In the genomic region with DNA sequence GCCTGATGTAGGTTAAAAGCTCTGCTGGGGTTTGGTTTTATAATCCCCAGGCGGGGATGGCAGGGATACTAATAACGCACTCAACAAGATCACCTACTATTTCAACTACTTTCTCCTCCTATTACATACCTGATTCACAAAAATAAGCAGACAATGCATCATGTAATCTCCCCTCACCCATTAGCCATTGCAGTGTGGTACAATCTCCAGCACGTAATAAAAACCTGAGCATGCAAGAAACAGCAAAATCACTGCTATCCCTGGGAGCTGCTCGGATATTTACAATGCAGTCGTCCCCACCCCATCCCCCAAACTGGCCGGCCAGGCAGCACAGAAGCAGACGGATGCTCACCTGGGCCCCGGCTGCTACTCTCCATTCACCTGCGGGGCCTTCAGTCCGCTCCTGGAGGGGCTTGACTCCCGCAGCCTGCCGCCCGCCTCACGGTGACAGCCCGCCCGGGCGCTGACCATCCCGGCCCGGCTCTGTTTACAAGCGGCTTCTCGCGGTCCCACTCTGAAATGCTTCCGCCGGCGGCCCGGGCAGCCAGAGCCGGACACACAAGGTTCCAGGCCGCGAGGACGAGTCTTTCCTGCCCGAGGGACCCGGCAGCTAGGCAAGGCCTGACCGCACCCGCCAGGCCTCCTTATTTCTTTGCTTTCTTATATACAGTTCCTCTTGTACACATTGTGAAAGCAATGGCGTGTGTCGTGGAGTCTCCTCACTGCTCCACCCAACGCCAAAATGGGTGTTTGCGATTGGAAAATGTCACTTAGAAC, we compare ENCODE assay signal across 8 cellular contexts. TPM values are rescaled to one million over a fixed set of nuclear protein-coding genes. Genes with fewer than 3 reads are reported as not detected.
A peak's percentile ranks its signal among the peaks of the same experiment; 100 is the strongest.
DNase-seq lines count a peak whose midpoint lies in the region; ATAC-seq and TF ChIP-seq lines count a peak whose summit lies in the region.

A gene with protein sequence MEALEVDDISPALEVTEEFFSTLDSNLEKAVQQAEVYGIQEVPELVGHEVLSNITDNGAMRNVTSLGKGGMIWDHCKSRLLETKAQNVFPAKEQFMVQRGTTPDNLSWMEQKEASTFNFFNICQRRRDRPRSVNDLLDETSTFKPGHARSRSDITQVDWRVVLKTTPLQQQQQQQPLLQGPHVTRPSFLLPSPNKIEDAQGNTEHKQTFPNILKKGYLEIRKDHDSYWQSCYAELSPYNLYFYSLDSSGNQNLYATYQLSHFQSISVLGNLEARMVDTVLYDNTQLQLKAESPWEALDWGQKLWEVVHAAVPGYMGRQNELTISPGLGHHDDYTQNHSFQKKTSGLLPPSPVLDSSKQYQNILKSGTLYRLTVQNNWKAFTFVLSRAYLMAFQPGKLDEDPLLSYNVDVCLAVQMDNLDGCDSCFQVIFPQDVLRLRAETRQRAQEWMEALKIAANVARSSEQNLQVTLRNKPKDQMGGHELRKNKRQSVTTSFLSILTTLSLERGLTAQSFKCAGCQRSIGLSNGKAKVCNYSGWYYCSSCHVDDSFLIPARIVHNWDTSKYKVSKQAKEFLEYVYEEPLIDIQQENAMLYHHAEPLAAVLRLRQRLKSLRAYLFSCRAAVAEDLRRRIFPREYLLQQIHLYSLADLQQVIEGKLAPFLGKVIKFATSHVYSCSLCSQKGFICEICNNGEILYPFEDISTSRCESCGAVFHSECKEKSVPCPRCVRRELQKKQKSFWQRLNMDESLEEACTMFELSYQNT (minus strand): TSS at position 491 of the 777 bp plus-strand sequence. CDS start 23,888 bp downstream, outside the sequence.

- POLR2A ChIA-PET in naive thymus-derived CD4-positive, alpha-beta T cell (lab: Charles Lee), result interaction anchor here (0.6 to 2.8 kb wide), 7 partner anchors 10 to 496 kb away, joined by 3 to 17 read pairs (median 3); a partner anchor contains a TSS

- intact Hi-C loops in naive thymus-derived CD4-positive, alpha-beta T cell (cut with micrococcal nuclease), result loop anchor here (1.0 to 5.0 kb wide), 10 partner anchors 241 to 1977 kb away; a partner anchor contains a TSS

- CTCF ChIA-PET in naive thymus-derived CD4-positive, alpha-beta T cell (lab: Charles Lee), result no interaction called here

- H3K27ac Mint-ChIP-seq in naive thymus-derived CD4-positive, alpha-beta T cell, result peak within 1 kb of the TSS; percentile 89 to 98 (median 94)
- peak within 1 kb of the TSS; percentile 88 for H3K27ac Mint-ChIP-seq in stimulated activated naive B cell treated with anti-CD40 and anti-IgM and Interleukin-4, amounts not matched to agents 10 μg/mL and 1 μg/mL and 100 μg/mL, for 72 hours

- no peaks in the 10 kb centered on the region for H3K36me3 ChIP-seq in Peyer's patch
- H3K36me3 ChIP-seq in naive thymus-derived CD4-positive, alpha-beta T cell (ENCODE audit: control insufficient read depth in 2 of 3, insufficient read depth in 3 of 3, low read length in 3 of 3), result peaks cover 0 to 5% (median 0%) of the 10 kb centered on the region in 3 experiments

- DNase-seq in DMS 273 (lab: John Stamatoyannopoulos, UW; ENCODE audit: unreplicated experiment), result peak; percentile 91
- DNase-seq in HUDEP-2 (lab: John Stamatoyannopoulos, UW; ENCODE audit: unreplicated experiment in 76 of 76), result peak in 75 of 76 experiments; percentile 4 to 91 (median 67)
- DNase-seq in Peyer's patch, result peak; percentile 78 to 93 (median 91)
- peak; percentile 54 for DNase-seq in activated T-helper 1 cell treated with Interleukin-2 at 50 U/mL for 16 hours (ENCODE audit: low read depth)
- DNase-seq in fibroblast of gingiva (ENCODE audit: low read depth), result peak; percentile 89
- peak; percentile 12 to 80 (median 62) for DNase-seq in naive thymus-derived CD4-positive, alpha-beta T cell
- peak; percentile 83 for DNase-seq in stimulated activated naive B cell treated with anti-CD40 and anti-IgM and Interleukin-4, amounts not matched to agents 10 μg/mL and 1 μg/mL and 100 μg/mL, for 72 hours

- peak within 1 kb of the TSS; percentile 85 to 100 (median 96) for H3K4me3 Mint-ChIP-seq in naive thymus-derived CD4-positive, alpha-beta T cell
- peak within 1 kb of the TSS; percentile 87 to 99 for H3K4me3 Mint-ChIP-seq in stimulated activated naive B cell treated with anti-CD40 and anti-IgM and Interleukin-4, amounts not matched to agents 10 μg/mL and 1 μg/mL and 100 μg/mL, for 72 hours

- TF ChIP-seq CTCF in Peyer's patch (IDR thresholded peaks at IDR 0.05), result peak in 2 of 6 experiments; percentile 7 to 15

- peak within 1 kb of the TSS; percentile 60 to 82 (median 64) for H3K27ac ChIP-seq in Peyer's patch
- H3K27ac ChIP-seq in naive thymus-derived CD4-positive, alpha-beta T cell (ENCODE audit: low read depth, low read length), result peak within 1 kb of the TSS; percentile 76

- no peaks in the 10 kb centered on the region for H3K27me3 Mint-ChIP-seq in naive thymus-derived CD4-positive, alpha-beta T cell
- no peaks in the 10 kb centered on the region for H3K27me3 Mint-ChIP-seq in stimulated activated naive B cell treated with anti-CD40 and anti-IgM and Interleukin-4, amounts not matched to agents 10 μg/mL and 1 μg/mL and 100 μg/mL, for 72 hours

- peaks cover 12 to 34% (median 27%) of the 10 kb centered on the region in 7 donors for H3K4me1 Mint-ChIP-seq in naive thymus-derived CD4-positive, alpha-beta T cell
- H3K4me1 Mint-ChIP-seq in stimulated activated naive B cell treated with anti-CD40 and anti-IgM and Interleukin-4, amounts not matched to agents 10 μg/mL and 1 μg/mL and 100 μg/mL, for 72 hours, result peaks cover 7 to 10% of the 10 kb centered on the region in 2 donors

- H3K9me3 ChIP-seq in Peyer's patch, result no peaks in the 10 kb centered on the region
- H3K9me3 ChIP-seq in naive thymus-derived CD4-positive, alpha-beta T cell (ENCODE audit: control insufficient read depth in 2 of 3, low read length in 3 of 3), result no peaks in the 10 kb centered on the region

- peak; percentile 95 for ATAC-seq in GM21381 (IDR thresholded peaks at IDR 0.05; ENCODE audit: unreplicated experiment)
- ATAC-seq in naive thymus-derived CD4-positive, alpha-beta T cell, result peak; percentile 93
- peak; percentile 90 to 91 for ATAC-seq in stimulated activated naive B cell treated with anti-CD40 and anti-IgM and Interleukin-4, amounts not matched to agents 10 μg/mL and 1 μg/mL and 100 μg/mL, for 72 hours (replicated peaks)

- H3K36me3 Mint-ChIP-seq in naive thymus-derived CD4-positive, alpha-beta T cell, result peaks cover 0 to 8% (median 2%) of the 10 kb centered on the region in 5 donors
- H3K36me3 Mint-ChIP-seq in stimulated activated naive B cell treated with anti-CD40 and anti-IgM and Interleukin-4, amounts not matched to agents 10 μg/mL and 1 μg/mL and 100 μg/mL, for 72 hours, result peaks cover 0 to 3% of the 10 kb centered on the region in 2 donors

- peak; percentile 57 to 78 for TF ChIP-seq POLR2A in Peyer's patch (IDR thresholded peaks at IDR 0.05)

- peaks cover 0 to 2% (median 0%) of the 10 kb centered on the region in 11 donors for H3K9me3 Mint-ChIP-seq in naive thymus-derived CD4-positive, alpha-beta T cell
- H3K9me3 Mint-ChIP-seq in stimulated activated naive B cell treated with anti-CD40 and anti-IgM and Interleukin-4, amounts not matched to agents 10 μg/mL and 1 μg/mL and 100 μg/mL, for 72 hours, result no peaks in the 10 kb centered on the region

- no peaks in the 10 kb centered on the region for H3K27me3 ChIP-seq in Peyer's patch
- H3K27me3 ChIP-seq in naive thymus-derived CD4-positive, alpha-beta T cell (ENCODE audit: control insufficient read depth in 2 of 2, insufficient read depth in 2 of 2, low read length in 2 of 2), result no peaks in the 10 kb centered on the region

- H3K4me3 ChIP-seq in Peyer's patch, result peak within 1 kb of the TSS; percentile 56 to 92 (median 66)
- peak within 1 kb of the TSS; percentile 88 for H3K4me3 ChIP-seq in naive thymus-derived CD4-positive, alpha-beta T cell (ENCODE audit: low read length)

- peaks cover 0 to 6% (median 1%) of the 10 kb centered on the region in 4 donors for H3K4me1 ChIP-seq in Peyer's patch
- peaks cover 0 to 4% of the 10 kb centered on the region in 2 donors for H3K4me1 ChIP-seq in naive thymus-derived CD4-positive, alpha-beta T cell (ENCODE audit: control insufficient read depth in 2 of 2, insufficient read depth in 2 of 2, low read length in 2 of 2)

RNA-seq across cellular contexts. Expression of the gene that starts here (rescaled TPM):
- 10 to 100 TPM; 14.4 to 45.4 (median 22.7) TPM for total RNA-seq in Peyer's patch
- total RNA-seq in naive thymus-derived CD4-positive, alpha-beta T cell, result 10 to 100 TPM in 4 of 5 experiments, 1 to 10 TPM in 1; 6.1 to 19.4 (median 15.5) TPM
- polyA plus RNA-seq in naive thymus-derived CD4-positive, alpha-beta T cell, result 1 to 10 TPM; 3.8 to 5.4 TPM

Comparison
In these comparisons a context has a peak if more than half of its experiments do, and no peak if none do; other contexts are left out.
1. Peak in every context shown above with its lines: DNase-seq, ATAC-seq, H3K4me3 ChIP-seq and H3K27ac ChIP-seq.